16 cellular contexts compared by ENCODE assay signal in the genomic region with DNA sequence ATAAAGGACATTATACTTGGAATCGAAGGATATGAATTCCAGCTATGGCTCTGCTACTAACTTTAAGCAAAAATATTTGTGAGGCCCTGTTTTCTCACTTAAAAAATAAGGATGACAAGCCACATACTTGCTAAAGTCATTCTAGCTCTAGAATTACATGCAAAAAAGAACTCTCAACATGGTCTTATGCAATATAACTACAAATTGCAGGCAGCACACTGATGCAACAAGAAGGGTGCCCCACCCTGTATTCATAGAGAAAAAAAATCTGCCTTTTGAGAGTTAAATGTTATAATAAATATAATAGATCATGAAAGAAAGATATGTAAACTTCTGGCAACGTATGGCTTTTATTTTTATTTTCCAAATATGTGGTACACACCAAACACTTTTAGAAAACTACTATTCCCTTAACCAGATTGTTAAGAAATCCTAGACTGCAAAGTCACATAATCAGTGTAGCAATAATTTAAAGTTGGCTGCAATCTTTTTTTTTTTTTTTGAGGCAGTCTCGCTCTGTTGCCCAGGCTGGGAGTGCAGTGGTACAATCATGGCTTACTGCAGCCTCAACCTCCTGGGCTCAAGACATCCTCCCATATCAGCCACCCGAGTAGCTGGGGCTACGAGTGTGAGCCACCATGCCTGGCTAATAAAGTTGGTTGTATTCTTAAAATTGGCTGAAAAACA. TPM values are rescaled to one million over a fixed set of nuclear protein-coding genes. Genes with fewer than 3 reads are reported as not detected.
DNase-seq lines count a peak whose midpoint lies in the region; ATAC-seq and TF ChIP-seq lines count a peak whose summit lies in the region.
"Had no signal": no experiment of that assay in that cellular context is flagged by ENCODE, and none has a peak within 500 bp of the region (broad histone marks: within the 10 kb centered on the region; RNA-seq: fewer than 3 reads in every experiment).

No MANE protein-coding gene starts in this region.

- H3K36me3 ChIP-seq in testis (ENCODE audit: low read depth, missing control alignments), result no peaks in the 10 kb centered on the region

- CTCF ChIA-PET in activated CD4-positive, alpha-beta T cell treated with anti-CD3 and anti-CD28 coated beads for 36 hours (lab: Charles Lee), result interaction anchor here (1.1 kb wide), 1 partner anchor 9 kb away, joined by 3 read pairs; no protein-coding TSS in a partner anchor

- H3K27ac ChIP-seq in testis, result no peak overlapping the region

- no peak for ATAC-seq in stimulated activated naive CD8-positive, alpha-beta T cell treated with anti-CD3 and anti-CD28 coated beads, Interleukin-15, Interleukin-2, amounts not matched to agents 100 U/mL and 50 U/mL, for 24 hours
- ATAC-seq in activated CD4-positive, alpha-beta T cell treated with anti-CD3 and anti-CD28 coated beads for 36 hours, result no peak

- no peaks in the 10 kb centered on the region for H3K27me3 ChIP-seq in testis
- H3K27me3 ChIP-seq: heart left ventricle had no signal

- H3K4me3 Mint-ChIP-seq in nephron progenitor cell, result no peak overlapping the region
- no peak overlapping the region for H3K4me3 Mint-ChIP-seq in activated CD4-positive, alpha-beta T cell treated with anti-CD3 and anti-CD28 coated beads for 36 hours
- H3K4me3 Mint-ChIP-seq: activated CD4-positive, alpha-beta T cell treated with anti-CD3 and anti-CD28 coated beads, Interleukin-2, amount 10 ng/mL, durations not matched to agents 24 days and 14 days; activated naive CD4-positive, alpha-beta T cell treated with anti-CD3 and anti-CD28 coated beads for 36 hours; dendritic cell treated with granulocyte-macrophage colony-stimulating factor and Interleukin-4, amounts not matched to agents 40 ng/mL and 50 ng/mL, for 4 days had no signal

- no peaks in the 10 kb centered on the region for H3K4me1 Mint-ChIP-seq in nephron progenitor cell
- no peaks in the 10 kb centered on the region for H3K4me1 Mint-ChIP-seq in activated CD4-positive, alpha-beta T cell treated with anti-CD3 and anti-CD28 coated beads for 36 hours
- H3K4me1 Mint-ChIP-seq: activated CD4-positive, alpha-beta T cell treated with anti-CD3 and anti-CD28 coated beads, Interleukin-2, amount 10 ng/mL, durations not matched to agents 24 days and 14 days had no signal

- peak; percentile 23 for DNase-seq in CD1c-positive myeloid dendritic cell (ENCODE audit: extremely low spot score)
- peak; percentile 83 for DNase-seq in NCI-H460 (ENCODE audit: extremely low read depth, low read depth)
- DNase-seq in epithelial cell of esophagus (ENCODE audit: low read depth), result peak; percentile 56
- DNase-seq in nephron progenitor cell, result no peak
- DNase-seq in stimulated activated naive CD8-positive, alpha-beta T cell treated with anti-CD3 and anti-CD28 coated beads, Interleukin-15, Interleukin-2, amounts not matched to agents 100 U/mL and 50 U/mL, for 24 hours, result no peak
- DNase-seq in activated CD4-positive, alpha-beta T cell treated with anti-CD3 and anti-CD28 coated beads for 36 hours, result no peak
- no peak for DNase-seq in COLO668 (lab: John Stamatoyannopoulos, UW; ENCODE audit: unreplicated experiment)
- no peak for DNase-seq in testis
- DNase-seq: activated CD4-positive, alpha-beta T cell treated with anti-CD3 and anti-CD28 coated beads, Interleukin-2, amount 10 ng/mL, durations not matched to agents 24 days and 14 days; activated naive CD4-positive, alpha-beta T cell treated with anti-CD3 and anti-CD28 coated beads for 36 hours; Calu3; heart left ventricle; NCI-H1105 treated with DMSO at 0.1 percent for 48 hours; NCI-H774; trophoblast cell had no signal

- POLR2A ChIA-PET in activated CD4-positive, alpha-beta T cell treated with anti-CD3 and anti-CD28 coated beads for 36 hours (lab: Charles Lee), result no interaction called here

- TF ChIP-seq CTCF in epithelial cell of esophagus (IDR thresholded peaks at IDR 0.05; ENCODE audit: insufficient read depth, low read depth, low read length, missing control alignments), result no peak
- no peak for TF ChIP-seq CTCF in nephron progenitor cell (IDR thresholded peaks at IDR 0.05)
- no peak for TF ChIP-seq CTCF in testis (IDR thresholded peaks at IDR 0.05)

- peak overlapping the region; percentile 58 for H3K27ac Mint-ChIP-seq in nephron progenitor cell
- H3K27ac Mint-ChIP-seq in activated CD4-positive, alpha-beta T cell treated with anti-CD3 and anti-CD28 coated beads for 36 hours, result no peak overlapping the region
- H3K27ac Mint-ChIP-seq: activated CD4-positive, alpha-beta T cell treated with anti-CD3 and anti-CD28 coated beads, Interleukin-2, amount 10 ng/mL, durations not matched to agents 24 days and 14 days; activated naive CD4-positive, alpha-beta T cell treated with anti-CD3 and anti-CD28 coated beads for 36 hours; dendritic cell treated with granulocyte-macrophage colony-stimulating factor and Interleukin-4, amounts not matched to agents 40 ng/mL and 50 ng/mL, for 4 days had no signal

- 93 to 97% methylated on average over 5 of the region's 5 CpGs for WGBS in testis, 2 donors

- TF ChIP-seq POLR2A in testis (IDR thresholded peaks at IDR 0.05), result no peak

- H3K9me3 ChIP-seq in testis, result no peaks in the 10 kb centered on the region
- H3K9me3 ChIP-seq: heart left ventricle had no signal

- H3K4me3 ChIP-seq in epithelial cell of esophagus (ENCODE audit: low read length) (no peak overlapping the region), testis (no peak overlapping the region)
- H3K4me3 ChIP-seq: heart left ventricle had no signal

- H3K27me3 Mint-ChIP-seq in nephron progenitor cell (ENCODE audit: low read depth, poor library complexity), result no peaks in the 10 kb centered on the region
- H3K27me3 Mint-ChIP-seq in activated CD4-positive, alpha-beta T cell treated with anti-CD3 and anti-CD28 coated beads for 36 hours, result no peaks in the 10 kb centered on the region
- H3K27me3 Mint-ChIP-seq: activated CD4-positive, alpha-beta T cell treated with anti-CD3 and anti-CD28 coated beads, Interleukin-2, amount 10 ng/mL, durations not matched to agents 24 days and 14 days; dendritic cell treated with granulocyte-macrophage colony-stimulating factor and Interleukin-4, amounts not matched to agents 40 ng/mL and 50 ng/mL, for 4 days had no signal

- intact Hi-C loops in activated CD4-positive, alpha-beta T cell treated with anti-CD3 and anti-CD28 coated beads for 36 hours (cut with DNase I, micrococcal nuclease), result no loop called here
- intact Hi-C loops in testis (cut with DNase I; ENCODE audit: low total_unique reads), result no loop called here

- H3K9me3 Mint-ChIP-seq in nephron progenitor cell, result no peaks in the 10 kb centered on the region
- H3K9me3 Mint-ChIP-seq in activated CD4-positive, alpha-beta T cell treated with anti-CD3 and anti-CD28 coated beads for 36 hours (ENCODE audit: low read depth), result no peaks in the 10 kb centered on the region
- H3K9me3 Mint-ChIP-seq: activated CD4-positive, alpha-beta T cell treated with anti-CD3 and anti-CD28 coated beads, Interleukin-2, amount 10 ng/mL, durations not matched to agents 24 days and 14 days; activated naive CD4-positive, alpha-beta T cell treated with anti-CD3 and anti-CD28 coated beads for 36 hours; dendritic cell treated with granulocyte-macrophage colony-stimulating factor and Interleukin-4, amounts not matched to agents 40 ng/mL and 50 ng/mL, for 4 days had no signal

- peaks cover 61% of the 10 kb centered on the region for H3K36me3 Mint-ChIP-seq in nephron progenitor cell (ENCODE audit: low read depth)
- peaks cover 12% of the 10 kb centered on the region for H3K36me3 Mint-ChIP-seq in activated CD4-positive, alpha-beta T cell treated with anti-CD3 and anti-CD28 coated beads for 36 hours (ENCODE audit: low read depth)

- H3K4me1 ChIP-seq in testis, result no peaks in the 10 kb centered on the region
- H3K4me1 ChIP-seq: heart left ventricle had no signal

RNA-seq across cellular contexts. Expression of gene WDSUB1, which starts 40.2 kb away (rescaled TPM):
- total RNA-seq in NCI-H460 (2014; rRNA removed; shearing (Covaris generic)), result 10.9 and 16.8 TPM in 2 replicates
- 10.3 and 11.4 TPM in 2 replicates for polyA plus RNA-seq in NCI-H460 (2014; cell fraction: nucleus; rRNA removed)
- total RNA-seq in activated CD4-positive, alpha-beta T cell treated with anti-CD3 and anti-CD28 coated beads for 36 hours, result 1 to 10 TPM; 6.0 to 6.8 TPM
- 10 to 100 TPM; 10.2 to 11.6 TPM for total RNA-seq in testis
- 9.5 TPM for polyA plus RNA-seq in testis (ENCODE audit: insufficient read depth, low read depth, low replicate concordance)

Comparison
In these comparisons a context has a peak if more than half of its experiments do, and no peak if none do; other contexts are left out.
1. DNase-seq: peak in CD1c-positive myeloid dendritic cell (single experiment), NCI-H460 (single experiment) and epithelial cell of esophagus (single experiment); none in nephron progenitor cell (single experiment), stimulated activated naive CD8-positive, alpha-beta T cell treated with anti-CD3 and anti-CD28 coated beads, Interleukin-15, Interleukin-2, amounts not matched to agents 100 U/mL and 50 U/mL, for 24 hours (single experiment), activated CD4-positive, alpha-beta T cell treated with anti-CD3 and anti-CD28 coated beads for 36 hours (single experiment), COLO668 (single experiment) and testis (single experiment).